ENCODE assay signal across 11 cellular contexts in the genomic region with DNA sequence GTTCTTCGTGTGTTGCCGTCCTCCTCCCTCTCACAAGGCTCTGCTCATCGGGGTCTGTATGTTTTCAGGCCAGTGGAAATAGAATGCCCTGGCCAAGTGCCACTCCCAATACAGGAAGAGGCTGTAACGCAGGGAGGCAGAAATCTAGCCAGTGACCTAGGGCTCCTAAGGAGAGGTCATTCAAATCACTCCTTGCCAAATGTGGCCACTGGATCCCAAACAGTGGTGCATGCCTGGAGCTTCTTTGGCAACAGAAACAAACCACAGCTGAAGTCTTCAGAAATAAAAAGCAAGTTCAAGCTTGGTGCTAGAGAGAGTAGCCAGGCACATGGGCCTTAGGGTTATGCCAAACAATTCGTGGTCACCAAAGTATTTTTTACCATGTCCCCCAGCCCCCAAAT.
DNase-seq lines count a peak whose midpoint lies in the region; ATAC-seq and TF ChIP-seq lines count a peak whose summit lies in the region.
"Had no signal": no experiment of that assay in that cellular context is flagged by ENCODE, and none has a peak within 500 bp of the region (broad histone marks: within the 10 kb centered on the region; RNA-seq: fewer than 3 reads in every experiment).

No MANE protein-coding gene starts in this region.

- WGBS in esophagus muscularis mucosa, result 34% methylated on average over 5 of the region's 5 CpGs
- 46 to 50% methylated on average over 5 of the region's 5 CpGs for WGBS in upper lobe of left lung, 2 donors

- H3K4me3 ChIP-seq in Peyer's patch (no peak overlapping the region), esophagus muscularis mucosa (no peak overlapping the region), muscle layer of duodenum (ENCODE audit: low read depth in 1 of 2, low read length in 2 of 2) (peak overlapping the region in 1 of 2 donors; percentile 19), upper lobe of left lung (no peak overlapping the region)

- DNase-seq in Peyer's patch (no peak), esophagus muscularis mucosa (ENCODE audit: extremely low spot score) (no peak), upper lobe of left lung (no peak), OCI-M2 (lab: John Stamatoyannopoulos, UW; ENCODE audit: unreplicated experiment) (no peak), NCI-H526 (lab: John Stamatoyannopoulos, UW) (no peak), HK-2 (ENCODE audit: unreplicated experiment) (no peak)
- no peak for DNase-seq in effector CD8-positive, alpha-beta T cell (lab: John Stamatoyannopoulos, UW)
- DNase-seq: activated CD4-positive, alpha-beta T cell treated with anti-CD3 and anti-CD28 coated beads, Interleukin-2, amount 50 U/mL, for 4 hours; head of caudate nucleus had no signal

- TF ChIP-seq EP300 in esophagus muscularis mucosa (IDR thresholded peaks at IDR 0.05) (no peak), upper lobe of left lung (IDR thresholded peaks at IDR 0.05) (no peak)

- TF ChIP-seq POLR2A in Peyer's patch (IDR thresholded peaks at IDR 0.05), result no peak
- TF ChIP-seq POLR2A in esophagus muscularis mucosa (IDR thresholded peaks at IDR 0.05; ENCODE audit: low read depth), result no peak
- no peak for TF ChIP-seq POLR2A in upper lobe of left lung (IDR thresholded peaks at IDR 0.05)

- ATAC-seq in upper lobe of left lung (ENCODE audit: low FRiP score in 2 of 2), result peak; percentile 44 to 62

- intact Hi-C loops in esophagus muscularis mucosa (cut with DNase I), result no loop called here

- H3K36me3 ChIP-seq in Peyer's patch (peaks cover 0 to 12% (median 0%) of the 10 kb centered on the region in 3 donors), esophagus muscularis mucosa (peaks cover 0 to 29% (median 22%) of the 10 kb centered on the region in 4 donors), muscle layer of duodenum (ENCODE audit: control insufficient read depth in 1 of 2, insufficient read depth in 2 of 2, low read length in 2 of 2) (peaks cover 0 to 13% of the 10 kb centered on the region in 2 donors), upper lobe of left lung (peaks cover 0 to 10% (median 7%) of the 10 kb centered on the region in 4 donors)

- H3K9me3 ChIP-seq in Peyer's patch (no peaks in the 10 kb centered on the region), esophagus muscularis mucosa (no peaks in the 10 kb centered on the region), muscle layer of duodenum (ENCODE audit: control insufficient read depth in 1 of 2, low read length in 2 of 2) (no peaks in the 10 kb centered on the region), upper lobe of left lung (no peaks in the 10 kb centered on the region)
- H3K9me3 ChIP-seq: neutrophil had no signal

- peak overlapping the region; percentile 50 to 82 (median 74) for H3K27ac ChIP-seq in Peyer's patch
- peak overlapping the region; percentile 70 to 80 (median 74) for H3K27ac ChIP-seq in esophagus muscularis mucosa (replicated peaks in 1 of 4)
- peak overlapping the region; percentile 87 for H3K27ac ChIP-seq in muscle layer of duodenum (ENCODE audit: low read length)
- peak overlapping the region; percentile 45 to 67 (median 52) for H3K27ac ChIP-seq in upper lobe of left lung
- H3K27ac ChIP-seq: neutrophil had no signal

- H3K4me1 ChIP-seq in Peyer's patch, result peaks cover 0 to 16% (median 0%) of the 10 kb centered on the region in 4 donors
- peaks cover 36 to 88% (median 80%) of the 10 kb centered on the region in 4 donors for H3K4me1 ChIP-seq in esophagus muscularis mucosa
- peaks cover 8 to 20% of the 10 kb centered on the region in 2 donors for H3K4me1 ChIP-seq in muscle layer of duodenum (ENCODE audit: control insufficient read depth in 1 of 2, insufficient read depth in 2 of 2, low read length in 2 of 2)
- H3K4me1 ChIP-seq in upper lobe of left lung, result peaks cover 14 to 29% (median 17%) of the 10 kb centered on the region in 4 donors

- no peak for TF ChIP-seq CTCF in Peyer's patch (IDR thresholded peaks at IDR 0.05)
- no peak for TF ChIP-seq CTCF in esophagus muscularis mucosa (IDR thresholded peaks at IDR 0.05)
- no peak for TF ChIP-seq CTCF in upper lobe of left lung (IDR thresholded peaks at IDR 0.05)

- H3K27me3 ChIP-seq in Peyer's patch (no peaks in the 10 kb centered on the region), esophagus muscularis mucosa (no peaks in the 10 kb centered on the region), muscle layer of duodenum (ENCODE audit: low read depth, low read length) (no peaks in the 10 kb centered on the region), upper lobe of left lung (no peaks in the 10 kb centered on the region)
- H3K27me3 ChIP-seq: neutrophil had no signal
